Comparison of ENCODE assay signal across 8 cellular contexts in genomic region chr1:26853156-26853555, GRCh38. TPM values are rescaled to one million over a fixed set of nuclear protein-coding genes. Genes with fewer than 3 reads are reported as not detected.
DNase-seq lines count a peak whose midpoint lies in the region; ATAC-seq, FAIRE-seq and TF ChIP-seq lines count a peak whose summit lies in the region.

No MANE protein-coding gene starts in this region.

- H3K4me1 ChIP-seq in kidney (ENCODE audit: control insufficient read depth in 1 of 2, insufficient read depth in 1 of 2, low read depth in 1 of 2, low read length in 2 of 2): peaks cover 0 to 4% of the 10 kb centered on the region in 2 donors

- in situ Hi-C loops in T47D (cut with HindIII; ENCODE audit: low pct_unique_long_range_greater_than_20kb, low sequenced_read_pairs): no loop called here

- ATAC-seq in HG02981 (IDR thresholded peaks at IDR 0.05; ENCODE audit: unreplicated experiment): no peak

- no peak overlapping the region for H3K27ac ChIP-seq in WERI-Rb-1
- no peak overlapping the region for H3K27ac ChIP-seq in kidney (ENCODE audit: low read depth in 2 of 2, low read length in 2 of 2)

- no peaks in the 10 kb centered on the region for H3K27me3 ChIP-seq in WERI-Rb-1 (ENCODE audit: insufficient read depth, low read depth, severe bottlenecking)

- H3K9me3 ChIP-seq in WERI-Rb-1 (ENCODE audit: severe bottlenecking) (no peaks in the 10 kb centered on the region), kidney (ENCODE audit: control insufficient read depth in 1 of 2, low read length in 2 of 2) (no peaks in the 10 kb centered on the region)

- no peak overlapping the region for H3K9ac ChIP-seq in kidney (ENCODE audit: low read length in 2 of 2)

- FAIRE-seq in kidney (lab: Jason Lieb, UNC): no peak

- peaks cover 57% of the 10 kb centered on the region for H3K36me3 ChIP-seq in WERI-Rb-1
- H3K36me3 ChIP-seq in kidney (ENCODE audit: control insufficient read depth in 1 of 2, insufficient read depth in 2 of 2, low read length in 2 of 2): peaks cover 17 to 33% of the 10 kb centered on the region in 2 donors

- intact Hi-C loops in kidney (cut with DNase I): no loop called here

- no peak overlapping the region for H3K4me3 ChIP-seq in WERI-Rb-1 (ENCODE audit: low read depth, low read length)
- no peak overlapping the region for H3K4me3 ChIP-seq in kidney (ENCODE audit: low read length in 2 of 2)

- DNase-seq in NK-92 treated with Interleukin-12 subunit alpha and Interleukin-12 subunit beta, amount 100 ng/mL, for 24 hours (lab: John Stamatoyannopoulos, UW): peak; percentile 51
- no peak for DNase-seq in NK-92 (lab: John Stamatoyannopoulos, UW; ENCODE audit: unreplicated experiment)
- DNase-seq in NCI-H2107 (lab: John Stamatoyannopoulos, UW): peak; percentile 55
- peak; percentile 93 for DNase-seq in WERI-Rb-1
- DNase-seq in T47D (ENCODE audit: low read depth in 1 of 2, low spot score in 1 of 2): peak; percentile 85 to 87
- DNase-seq in kidney: peak; percentile 91
- DNase-seq in stimulated activated CD4-positive, alpha-beta T cell treated with anti-CD3 and anti-CD28 coated beads, Interleukin-1b, Interleukin-23, amount 100 ng/mL, for 4 hours (ENCODE audit: low read depth in 2 of 2): peak; percentile 75 to 83

- TF ChIP-seq CTCF in WERI-Rb-1 (IDR thresholded peaks at IDR 0.05; ENCODE audit: low read depth, low read length): peak; percentile 90
- TF ChIP-seq CTCF in kidney (IDR thresholded peaks at IDR 0.05; ENCODE audit: borderline replicate concordance, extremely low read depth, insufficient read depth): peak; percentile 83

RNA-seq across cellular contexts. Expression of gene SFN, which starts 9.8 kb away (rescaled TPM):
- total RNA-seq in kidney: 44.7 TPM
- 2.9 TPM for polyA plus RNA-seq in kidney (ENCODE audit: insufficient read depth, low read depth, low replicate concordance)

RNA-seq across cellular contexts. Expression of gene ZDHHC18, which starts 26.7 kb away (rescaled TPM):
- 15.6 TPM for total RNA-seq in kidney
- 6.7 TPM for polyA plus RNA-seq in kidney (ENCODE audit: insufficient read depth, low read depth, low replicate concordance)

RNA-seq across cellular contexts. Expression of gene GPN2, which starts 36.9 kb away (rescaled TPM):
- 28.8 TPM for total RNA-seq in kidney
- polyA plus RNA-seq in kidney (ENCODE audit: insufficient read depth, low read depth, low replicate concordance): 24.6 TPM

RNA-seq across cellular contexts. Expression of gene GPATCH3, which starts 47.1 kb away (rescaled TPM):
- 15.8 TPM for total RNA-seq in kidney
- polyA plus RNA-seq in kidney (ENCODE audit: insufficient read depth, low read depth, low replicate concordance): 15.8 TPM
